ENCODE assay signal across 8 cellular contexts in the genomic region with DNA sequence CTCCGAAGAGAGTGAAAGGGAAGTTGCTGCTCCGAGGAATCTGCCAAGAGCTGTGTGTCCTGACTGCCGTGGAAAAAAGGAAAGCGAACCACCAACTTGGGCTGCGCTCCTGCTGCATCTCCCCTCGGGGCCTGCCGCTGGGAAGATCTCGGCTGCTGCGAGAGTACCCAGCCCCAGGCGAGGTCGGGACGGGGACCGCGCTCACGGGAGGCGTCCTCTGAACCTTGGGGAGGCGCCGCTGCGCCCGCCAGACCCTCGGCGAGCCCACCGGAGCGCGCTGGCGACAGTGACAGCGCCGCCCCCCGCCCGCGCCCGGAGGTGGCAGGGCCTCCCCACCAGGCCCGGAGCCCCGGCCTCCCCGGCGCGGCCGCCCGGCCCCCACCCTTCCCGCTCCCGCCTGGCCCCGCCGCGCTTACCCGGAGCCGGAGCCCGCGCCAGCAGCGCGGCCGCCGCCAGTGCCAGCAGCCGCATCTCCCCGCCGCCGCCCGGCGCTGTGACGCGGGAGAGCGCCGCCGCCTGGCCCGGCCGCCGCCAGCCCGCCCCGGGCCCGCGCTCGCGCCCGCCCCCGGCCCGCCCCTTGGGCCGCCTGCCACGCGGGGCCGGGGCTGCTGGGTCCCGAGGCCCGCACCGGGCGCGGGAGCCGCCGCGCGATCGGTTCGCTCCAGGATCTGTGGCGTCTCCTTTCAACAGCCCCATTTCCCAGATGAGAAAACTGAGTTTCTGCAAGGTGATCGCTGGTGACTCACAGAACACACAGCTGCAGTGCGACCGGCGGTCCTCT. TPM values are rescaled to one million over a fixed set of nuclear protein-coding genes. Genes with fewer than 3 reads are reported as not detected.
DNase-seq lines count a peak whose midpoint lies in the region; ATAC-seq and TF ChIP-seq lines count a peak whose summit lies in the region.

A gene with protein sequence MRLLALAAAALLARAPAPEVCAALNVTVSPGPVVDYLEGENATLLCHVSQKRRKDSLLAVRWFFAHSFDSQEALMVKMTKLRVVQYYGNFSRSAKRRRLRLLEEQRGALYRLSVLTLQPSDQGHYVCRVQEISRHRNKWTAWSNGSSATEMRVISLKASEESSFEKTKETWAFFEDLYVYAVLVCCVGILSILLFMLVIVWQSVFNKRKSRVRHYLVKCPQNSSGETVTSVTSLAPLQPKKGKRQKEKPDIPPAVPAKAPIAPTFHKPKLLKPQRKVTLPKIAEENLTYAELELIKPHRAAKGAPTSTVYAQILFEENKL (minus strand): TSS at position 508 of the 781 bp plus-strand sequence. CDS start 37 bp downstream, at position 471.

- peak within 1 kb of the TSS; percentile 55 for H3K4me3 Mint-ChIP-seq in memory B cell

- H3K9ac ChIP-seq in NT2/D1 (ENCODE audit: insufficient read length, low read depth) (peak within 1 kb of the TSS; percentile 80), endocrine pancreas (ENCODE audit: control insufficient read depth, insufficient read depth, low read length) (no peak within 1 kb of the TSS)

- H3K27ac ChIP-seq in thyroid gland: peak within 1 kb of the TSS; percentile 66 to 86 (median 70)

- H3K9me3 ChIP-seq in NT2/D1 (ENCODE audit: insufficient read depth, low read length) (no peaks in the 10 kb centered on the region), endocrine pancreas (ENCODE audit: control insufficient read depth, low read length) (no peaks in the 10 kb centered on the region), thyroid gland (no peaks in the 10 kb centered on the region)

- DNase-seq in EL (peak; percentile 56), NT2/D1 (ENCODE audit: low read depth, low spot score) (peak; percentile 9), memory B cell (ENCODE audit: low spot score in 2 of 2) (no peak), thyroid gland (peak; percentile 43 to 50), HuH-7.5 (ENCODE audit: low spot score) (no peak)
- DNase-seq in activated CD4-positive, alpha-beta T cell treated with anti-CD3 and anti-CD28 coated beads, Interleukin-2, amount 50 U/mL, for 48 hours: no peak

- WGBS in thyroid gland, 2 donors: 3 to 8% methylated on average over 10 to 38 of the region's 95 CpGs

- peak in 1 of 6 experiments; percentile 29 for TF ChIP-seq CTCF in thyroid gland (IDR thresholded peaks at IDR 0.05)

- peak within 1 kb of the TSS; percentile 59 for H3K4me3 ChIP-seq in NT2/D1 (ENCODE audit: insufficient read length, low read depth)
- peak within 1 kb of the TSS; percentile 7 for H3K4me3 ChIP-seq in endocrine pancreas (ENCODE audit: control insufficient read depth, insufficient read depth, low read length)
- peak within 1 kb of the TSS; percentile 36 to 64 (median 48) for H3K4me3 ChIP-seq in thyroid gland (replicated peaks in 1 of 3)

- H3K27ac Mint-ChIP-seq in memory B cell: no peak within 1 kb of the TSS

- peaks cover 8% of the 10 kb centered on the region for H3K27me3 Mint-ChIP-seq in memory B cell

- H3K9me3 Mint-ChIP-seq in memory B cell: no peaks in the 10 kb centered on the region

- no peaks in the 10 kb centered on the region for H3K36me3 Mint-ChIP-seq in memory B cell

- peak in 1 of 2 donors; percentile 62 for TF ChIP-seq POLR2A in thyroid gland (IDR thresholded peaks at IDR 0.05)

- H3K27me3 ChIP-seq in NT2/D1 (ENCODE audit: insufficient read depth, insufficient read length): peaks cover 8% of the 10 kb centered on the region
- no peaks in the 10 kb centered on the region for H3K27me3 ChIP-seq in endocrine pancreas (ENCODE audit: control insufficient read depth, insufficient read depth, low read length)
- no peaks in the 10 kb centered on the region for H3K27me3 ChIP-seq in thyroid gland

- no peaks in the 10 kb centered on the region for H3K4me1 Mint-ChIP-seq in memory B cell

- H3K36me3 ChIP-seq in NT2/D1 (ENCODE audit: insufficient read depth, insufficient read length, low read length) (no peaks in the 10 kb centered on the region), endocrine pancreas (ENCODE audit: control insufficient read depth, insufficient read depth, low read length) (no peaks in the 10 kb centered on the region), thyroid gland (no peaks in the 10 kb centered on the region)

- ATAC-seq in memory B cell (ENCODE audit: low read depth) (peak; percentile 62), GM18909 (IDR thresholded peaks at IDR 0.05; ENCODE audit: poor library complexity, unreplicated experiment) (no peak)

- H3K4me1 ChIP-seq in NT2/D1 (ENCODE audit: insufficient read depth, insufficient read length): peaks cover 3% of the 10 kb centered on the region
- no peaks in the 10 kb centered on the region for H3K4me1 ChIP-seq in endocrine pancreas (ENCODE audit: control insufficient read depth, insufficient read depth, low read length)
- peaks cover 62 to 69% of the 10 kb centered on the region in 2 donors for H3K4me1 ChIP-seq in thyroid gland

- intact Hi-C loops in thyroid gland (cut with DNase I): no loop called here

RNA-seq across cellular contexts. Expression of the gene that starts here (rescaled TPM):
- 100 to 1,000 TPM in 3 of 4 donors, 10 to 100 TPM in 1; 42.9 to 220 (median 142) TPM for total RNA-seq in thyroid gland

Comparison
In these comparisons a context has a peak if more than half of its experiments do, and no peak if none do; other contexts are left out.
1. DNase-seq: peak in EL (single experiment), NT2/D1 (single experiment) and thyroid gland (2 of 2); none in memory B cell (0 of 2), activated CD4-positive, alpha-beta T cell treated with anti-CD3 and anti-CD28 coated beads, Interleukin-2, amount 50 U/mL, for 48 hours (0 of 2) and HuH-7.5 (single experiment).
2. H3K4me3 ChIP-seq: peak in every context shown above with its lines; median percentile 59 in NT2/D1; 48 in thyroid gland; 7 in endocrine pancreas.